Comparison of ENCODE assay signal across 7 cellular contexts in genomic region chr3:44478055-44478468, GRCh38. TPM values are rescaled to one million over a fixed set of nuclear protein-coding genes. Genes with fewer than 3 reads are reported as not detected.
A peak's percentile ranks its signal among the peaks of the same experiment; 100 is the strongest.
DNase-seq lines count a peak whose midpoint lies in the region; ATAC-seq and TF ChIP-seq lines count a peak whose summit lies in the region.

No MANE protein-coding gene starts in this region.

- H3K27me3 ChIP-seq in SJCRH30 (no peaks in the 10 kb centered on the region), skeletal muscle satellite cell (ENCODE audit: control insufficient read depth, insufficient read depth, low read length) (no peaks in the 10 kb centered on the region)

- DNase-seq in SJCRH30 (no peak), fibroblast of villous mesenchyme (ENCODE audit: low read depth) (no peak), foreskin melanocyte (no peak), NCI-H2029 (lab: John Stamatoyannopoulos, UW) (no peak)

- H3K9me3 ChIP-seq in SJCRH30 (replicated peaks), result no peaks in the 10 kb centered on the region
- H3K9me3 ChIP-seq in skeletal muscle satellite cell (replicated peaks; ENCODE audit: low read length), result no peaks in the 10 kb centered on the region

- H3K27ac ChIP-seq in SJCRH30, result peak overlapping the region; percentile 52

- peak overlapping the region; percentile 94 for H3K4me2 ChIP-seq in skeletal muscle satellite cell (ENCODE audit: low read length)

- peak overlapping the region; percentile 89 for H3K9ac ChIP-seq in skeletal muscle satellite cell (ENCODE audit: low read depth, low read length)

- no peaks in the 10 kb centered on the region for H3K36me3 ChIP-seq in SJCRH30
- H3K36me3 ChIP-seq in skeletal muscle satellite cell (ENCODE audit: insufficient read depth, low read length), result no peaks in the 10 kb centered on the region

- TF ChIP-seq CTCF in fibroblast of villous mesenchyme (IDR thresholded peaks at IDR 0.05; ENCODE audit: insufficient read depth, low read depth, low read length), result no peak

- ATAC-seq in GM21576 (IDR thresholded peaks at IDR 0.05; ENCODE audit: unreplicated experiment) (peak; percentile 8), HG02852 (IDR thresholded peaks at IDR 0.05; ENCODE audit: unreplicated experiment) (no peak)

- peak overlapping the region; percentile 62 for H3K4me3 ChIP-seq in SJCRH30
- H3K4me3 ChIP-seq in fibroblast of villous mesenchyme (ENCODE audit: low read depth, low read length), result peak overlapping the region; percentile 80
- peak overlapping the region; percentile 96 for H3K4me3 ChIP-seq in skeletal muscle satellite cell (ENCODE audit: low read length)

- peaks cover 5% of the 10 kb centered on the region; the same call in 1 of the 2 replicates for H3K4me1 ChIP-seq in SJCRH30
- peaks cover 4% of the 10 kb centered on the region for H3K4me1 ChIP-seq in skeletal muscle satellite cell (ENCODE audit: control insufficient read depth, insufficient read depth, low read length)

RNA-seq across cellular contexts. Expression of gene ZNF445, which starts 0.6 kb away (rescaled TPM):
- total RNA-seq in SJCRH30 (2014; rRNA removed; shearing (Covaris generic)), result 11.1 and 13.4 TPM in 2 replicates
- 9.0 and 9.5 TPM in 2 replicates for total RNA-seq in fibroblast of villous mesenchyme
- 4.6 and 5.8 TPM in 2 replicates for total RNA-seq in skeletal muscle satellite cell (2012; rRNA removed)
